ENCODE assay signal across 14 cellular contexts in the genomic region with DNA sequence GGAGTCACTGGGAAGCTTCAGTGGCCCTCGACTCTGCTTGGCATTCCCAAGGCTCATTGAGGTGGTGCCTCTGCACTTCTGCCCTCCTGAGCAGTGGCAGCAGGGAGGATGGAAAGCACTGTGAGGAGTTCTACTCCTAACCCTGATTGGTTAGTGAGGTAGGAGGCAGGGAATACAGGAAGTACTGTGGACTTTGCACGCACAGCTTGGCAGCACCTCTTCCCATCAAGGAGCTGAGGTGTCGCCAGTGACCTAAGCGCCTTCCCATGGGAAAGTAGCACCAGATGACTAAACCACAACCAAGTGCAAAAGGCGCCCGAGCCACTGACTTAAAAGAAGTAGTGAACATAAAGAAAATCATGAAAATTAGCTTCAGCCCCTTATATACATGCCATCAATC.
DNase-seq lines count a peak whose midpoint lies in the region; ATAC-seq and TF ChIP-seq lines count a peak whose summit lies in the region.
"Had no signal": no experiment of that assay in that cellular context is flagged by ENCODE, and none has a peak within 500 bp of the region (broad histone marks: within the 10 kb centered on the region; RNA-seq: fewer than 3 reads in every experiment).

No MANE protein-coding gene starts in this region.

- H2AK5ac ChIP-seq in mesendoderm (ENCODE audit: low read length) = no peak overlapping the region

- in situ Hi-C loops in HAP-1 (cut with MboI; ENCODE audit: low sequenced_read_pairs) = no loop called here

- no peak for ATAC-seq in HG03342 (IDR thresholded peaks at IDR 0.05; ENCODE audit: unreplicated experiment)

- H3K56ac ChIP-seq in mesendoderm (ENCODE audit: low read length) = peak overlapping the region; percentile 3

- no peak overlapping the region for H3K27ac ChIP-seq in mesendoderm (ENCODE audit: low read depth, low read length)

- peak; percentile 77 for DNase-seq in DMS53 (lab: John Stamatoyannopoulos, UW)
- peak; percentile 52 for DNase-seq in M059J (ENCODE audit: low read depth)
- peak; percentile 92 for DNase-seq in epithelial cell of proximal tubule (ENCODE audit: low read depth)
- DNase-seq in mesendoderm = no peak
- no peak for DNase-seq in NCI-H2029 treated with DMSO at 0.1 percent for 48 hours (lab: John Stamatoyannopoulos, UW)
- no peak for DNase-seq in progenitor cell of endocrine pancreas (ENCODE audit: low spot score, unreplicated experiment)
- DNase-seq in HAP-1 (ENCODE audit: low spot score in 2 of 2) = no peak
- DNase-seq: C1 segment of cervical spinal cord; NCI-H1694; NCI-H345; NCI-H526 treated with DMSO at 0.1 percent for 48 hours; NK-92 treated with Interleukin-12 subunit alpha and Interleukin-12 subunit beta, amount 100 ng/mL, for 24 hours; OCI-M1 had no signal

- no peaks in the 10 kb centered on the region for H3K9me3 Mint-ChIP-seq in progenitor cell of endocrine pancreas (ENCODE audit: low read depth)

- H3K23ac ChIP-seq in mesendoderm (ENCODE audit: low read length) = no peak overlapping the region

- H3K4me3 ChIP-seq in epithelial cell of proximal tubule (ENCODE audit: low read depth, low read length) (no peak overlapping the region), mesendoderm (ENCODE audit: low read length) (no peak overlapping the region), HAP-1 (no peak overlapping the region)

- H3K36me3 ChIP-seq in mesendoderm (ENCODE audit: control insufficient read depth, insufficient read depth, low read length) (no peaks in the 10 kb centered on the region), HAP-1 (replicated peaks) (no peaks in the 10 kb centered on the region)

- H3K27ac Mint-ChIP-seq in progenitor cell of endocrine pancreas = no peak overlapping the region

- peaks cover 18% of the 10 kb centered on the region for H3K4me1 Mint-ChIP-seq in progenitor cell of endocrine pancreas (ENCODE audit: low read depth)

- no peak overlapping the region for H4K5ac ChIP-seq in mesendoderm (ENCODE audit: low read length)

- no peak overlapping the region for H4K8ac ChIP-seq in mesendoderm (ENCODE audit: low read depth, low read length)

- peaks cover 2% of the 10 kb centered on the region for H3K36me3 Mint-ChIP-seq in progenitor cell of endocrine pancreas (ENCODE audit: insufficient read depth)

- no peaks in the 10 kb centered on the region for H3K9me3 ChIP-seq in HAP-1

- H2BK120ac ChIP-seq in mesendoderm (ENCODE audit: low read depth, low read length) = no peak overlapping the region

- no peak overlapping the region for H2BK15ac ChIP-seq in mesendoderm (replicated peaks; ENCODE audit: low read depth)

- WGBS in mesendoderm (ENCODE audit: extremely low coverage, insufficient coverage, low lambda C conversion rate) = no CpG with 5 or more reads among the region's 6 CpGs

- no peak overlapping the region for H3K4me3 Mint-ChIP-seq in progenitor cell of endocrine pancreas (ENCODE audit: low read depth)

- no peaks in the 10 kb centered on the region for H3K79me1 ChIP-seq in mesendoderm (ENCODE audit: low read length)

- H3K27me3 Mint-ChIP-seq in progenitor cell of endocrine pancreas = peaks cover 81% of the 10 kb centered on the region

- peak overlapping the region; percentile 23 for H2BK5ac ChIP-seq in mesendoderm (ENCODE audit: low read length)

- no peak overlapping the region for H3K4me2 ChIP-seq in mesendoderm (ENCODE audit: low read length)

- H3K27me3 ChIP-seq in mesendoderm (ENCODE audit: insufficient read depth, low read length, poor library complexity) = peaks cover 9% of the 10 kb centered on the region
- peaks cover 32% of the 10 kb centered on the region for H3K27me3 ChIP-seq in HAP-1 (ENCODE audit: low read depth)

- no peak overlapping the region for H3K4ac ChIP-seq in mesendoderm (ENCODE audit: low read depth, low read length)

- TF ChIP-seq CTCF in epithelial cell of proximal tubule (conservative IDR thresholded peaks at IDR 0.05; ENCODE audit: low read depth, low read length) (no peak), progenitor cell of endocrine pancreas (IDR thresholded peaks at IDR 0.05; ENCODE audit: unreplicated experiment) (no peak)

- H3K4me1 ChIP-seq in mesendoderm (ENCODE audit: control insufficient read depth, low read depth, low read length) = peaks cover 9% of the 10 kb centered on the region
- H3K4me1 ChIP-seq in HAP-1 = no peaks in the 10 kb centered on the region

- H3K9ac ChIP-seq in mesendoderm (ENCODE audit: low read length) = no peak overlapping the region

- H3K18ac ChIP-seq in mesendoderm (ENCODE audit: low read length) = no peak overlapping the region

- no peaks in the 10 kb centered on the region for H3K79me2 ChIP-seq in mesendoderm (ENCODE audit: control insufficient read depth, insufficient read depth, low read length)

Comparison
In these comparisons a context has a peak if more than half of its experiments do, and no peak if none do; other contexts are left out.
1. DNase-seq: peak in DMS53 (single experiment), M059J (single experiment) and epithelial cell of proximal tubule (single experiment); none in mesendoderm (single experiment), NCI-H2029 treated with DMSO at 0.1 percent for 48 hours (single experiment), progenitor cell of endocrine pancreas (single experiment) and HAP-1 (0 of 2).